24 cellular contexts compared by ENCODE assay signal in genomic region chr4:186217733-186218293, GRCh38. TPM values are rescaled to one million over a fixed set of nuclear protein-coding genes. Genes with fewer than 3 reads are reported as not detected.
"Had no signal": no experiment of that assay in that cellular context is flagged by ENCODE, and none has a peak within 500 bp of the region (broad histone marks: within the 10 kb centered on the region; RNA-seq: fewer than 3 reads in every experiment).

No MANE protein-coding gene starts in this region.

- FAIRE-seq: endometrium had no signal

- H3K4me1 ChIP-seq: gastrocnemius medialis, heart right ventricle, left lung, lower lobe of right lung, psoas muscle, spleen, testis, upper lobe of right lung had no signal

- H3K9me3 ChIP-seq: gastrocnemius medialis, heart right ventricle, left lung, lower lobe of right lung, psoas muscle, right lobe of liver, spleen, testis, tibial nerve, upper lobe of right lung had no signal

- H3K4me3 ChIP-seq: dorsolateral prefrontal cortex, gastrocnemius medialis, heart right ventricle, left lung, lower lobe of right lung, psoas muscle, right lobe of liver, spleen, testis, tibial nerve, upper lobe of right lung had no signal

- H3K27me3 ChIP-seq: dorsolateral prefrontal cortex, gastrocnemius medialis, heart right ventricle, left lung, right lobe of liver, spleen, testis, tibial nerve, upper lobe of right lung had no signal

- H3K36me3 ChIP-seq: gastrocnemius medialis, left lung, lower lobe of right lung, right lobe of liver, spleen, upper lobe of right lung had no signal

- H3K27ac ChIP-seq: dorsolateral prefrontal cortex, gastrocnemius medialis, heart right ventricle, left lung, lower lobe of right lung, psoas muscle, right lobe of liver, spleen, testis, tibial nerve, upper lobe of right lung had no signal

- DNase-seq: cortex of kidney; dorsolateral prefrontal cortex; effector memory CD4-positive, alpha-beta T cell; gastrocnemius medialis; heart right ventricle; islet precursor cell; left lung; lower lobe of right lung; midbrain; psoas muscle; retina; right lobe of liver; spleen; stimulated activated CD4-positive, alpha-beta T cell treated with anti-CD3 and anti-CD28 coated beads, Interleukin-15, amount 100 ng/mL, for 24 hours; stimulated activated CD4-positive, alpha-beta T cell treated with anti-CD3 and anti-CD28 coated beads, Interleukin-1b, Interleukin-23, amount 100 ng/mL, for 48 hours; stimulated activated CD4-positive, alpha-beta T cell treated with anti-CD3 and anti-CD28 coated beads, Interleukin-4, amount 100 ng/mL, for 24 hours; stimulated activated naive CD8-positive, alpha-beta T cell treated with anti-CD3 and anti-CD28 coated beads, Interleukin-15, amount 100 ng/mL, for 72 hours; testis; upper lobe of right lung had no signal

RNA-seq across cellular contexts. Expression of gene F11, which starts 48.2 kb away (rescaled TPM):
- total RNA-seq: esophagus mucosa, fibroblast of lung, subcutaneous adipose tissue had no signal
- polyA plus RNA-seq: fibroblast of lung, spleen had no signal
